In the genomic region with DNA sequence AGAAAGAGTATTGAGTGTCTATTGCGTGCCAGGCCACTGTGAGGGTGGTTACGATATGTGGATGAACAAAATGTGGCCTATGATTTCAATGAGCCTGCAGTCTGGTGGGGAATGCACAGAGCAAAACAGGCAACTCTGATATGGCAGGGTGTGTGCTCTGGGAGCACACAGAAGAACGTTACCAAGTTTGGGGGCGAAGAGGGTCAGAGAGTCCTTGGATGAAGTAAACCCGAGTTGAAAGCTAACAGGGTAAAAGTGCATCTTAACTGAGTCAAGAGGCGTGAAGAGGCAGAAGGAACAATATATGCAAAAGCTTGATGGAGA, we compare ENCODE assay signal across 8 cellular contexts. TPM values are rescaled to one million over a fixed set of nuclear protein-coding genes. Genes with fewer than 3 reads are reported as not detected.
A peak's percentile ranks its signal among the peaks of the same experiment; 100 is the strongest.
DNase-seq lines count a peak whose midpoint lies in the region; TF ChIP-seq lines count a peak whose summit lies in the region.

No MANE protein-coding gene starts in this region.

- H3F3A ChIP-seq in smooth muscle cell (ENCODE audit: low read depth) = no peaks in the 10 kb centered on the region

- peak overlapping the region; percentile 66 for H3K4me3 ChIP-seq in HAP-1
- H3K4me3 ChIP-seq in WERI-Rb-1 (ENCODE audit: low read depth, low read length) = peak overlapping the region; percentile 92
- H3K4me3 ChIP-seq in left ventricle myocardium inferior = peak overlapping the region; percentile 76
- H3K4me3 ChIP-seq in smooth muscle cell = peak overlapping the region; percentile 63

- H3K27me3 ChIP-seq in HAP-1 (ENCODE audit: low read depth) (no peaks in the 10 kb centered on the region), WERI-Rb-1 (ENCODE audit: insufficient read depth, low read depth, severe bottlenecking) (no peaks in the 10 kb centered on the region), left ventricle myocardium inferior (ENCODE audit: low read depth) (no peaks in the 10 kb centered on the region), smooth muscle cell (ENCODE audit: low read depth) (no peaks in the 10 kb centered on the region)

- peak overlapping the region; percentile 96 for H3K9ac ChIP-seq in smooth muscle cell (ENCODE audit: low read depth)

- DNase-seq in HAP-1 (ENCODE audit: low spot score in 2 of 2) (no peak), WERI-Rb-1 (no peak), left ventricle myocardium inferior (no peak), smooth muscle cell (lab: John Stamatoyannopoulos, UW; ENCODE audit: unreplicated experiment) (no peak), NCI-H345 (lab: John Stamatoyannopoulos, UW) (no peak), H4 (ENCODE audit: low spot score) (no peak), RKO (ENCODE audit: low spot score) (no peak)
- no peak for DNase-seq in stimulated activated CD4-positive, alpha-beta T cell treated with anti-CD3 and anti-CD28 coated beads, Interleukin-4, amount 100 ng/mL, for 4 hours

- no peaks in the 10 kb centered on the region for H3K79me2 ChIP-seq in smooth muscle cell (ENCODE audit: low read depth)

- H3K4me1 ChIP-seq in HAP-1 (peaks cover 10% of the 10 kb centered on the region), left ventricle myocardium inferior (peaks cover 20% of the 10 kb centered on the region), smooth muscle cell (ENCODE audit: low read depth) (peaks cover 8% of the 10 kb centered on the region)

- peak overlapping the region; percentile 93 for H3K4me2 ChIP-seq in smooth muscle cell

- no peaks in the 10 kb centered on the region for H3K36me3 ChIP-seq in HAP-1 (replicated peaks)
- no peaks in the 10 kb centered on the region for H3K36me3 ChIP-seq in WERI-Rb-1
- H3K36me3 ChIP-seq in left ventricle myocardium inferior = peaks cover 10% of the 10 kb centered on the region
- no peaks in the 10 kb centered on the region for H3K36me3 ChIP-seq in smooth muscle cell (ENCODE audit: low read depth)

- 73% methylated on average over 6 of the region's 6 CpGs for WGBS in smooth muscle cell (ENCODE audit: low lambda C conversion rate)

- TF ChIP-seq CTCF in WERI-Rb-1 (IDR thresholded peaks at IDR 0.05; ENCODE audit: low read depth, low read length) (no peak), left ventricle myocardium inferior (IDR thresholded peaks at IDR 0.05; ENCODE audit: borderline replicate concordance) (no peak), smooth muscle cell (IDR thresholded peaks at IDR 0.05; ENCODE audit: borderline replicate concordance, insufficient read depth, poor library complexity, severe bottlenecking) (no peak)

- intact Hi-C loops in left ventricle myocardium inferior (cut with micrococcal nuclease) = no loop called here

- H4K20me1 ChIP-seq in smooth muscle cell (ENCODE audit: low read depth) = no peaks in the 10 kb centered on the region

- H3K9me3 ChIP-seq in HAP-1 (no peaks in the 10 kb centered on the region), WERI-Rb-1 (ENCODE audit: severe bottlenecking) (no peaks in the 10 kb centered on the region), left ventricle myocardium inferior (replicated peaks) (no peaks in the 10 kb centered on the region), smooth muscle cell (replicated peaks; ENCODE audit: low read depth) (no peaks in the 10 kb centered on the region)

- in situ Hi-C loops in HAP-1 (cut with MboI; ENCODE audit: low sequenced_read_pairs) = loop anchor here (10.0 kb wide), 1 partner anchor 205 kb away; the partner anchor contains the start of genes SDHD and TIMM8B

- peak overlapping the region; percentile 87 for H2AFZ ChIP-seq in smooth muscle cell (ENCODE audit: low read depth)

- H3K27ac ChIP-seq in WERI-Rb-1 (peak overlapping the region; percentile 98), left ventricle myocardium inferior (replicated peaks) (peak overlapping the region; percentile 96), smooth muscle cell (ENCODE audit: low read depth) (peak overlapping the region; percentile 98)

RNA-seq across cellular contexts. Expression of gene CFAP68, which starts 0.3 kb away (rescaled TPM):
- 26.0 TPM for total RNA-seq in left ventricle myocardium inferior
- 2.7 and 10.5 TPM in 2 replicates for total RNA-seq in smooth muscle cell
- polyA plus RNA-seq in smooth muscle cell = 17.6 and 19.2 TPM in 2 replicates
- total RNA-seq in H4 (2014; rRNA removed; shearing (Covaris generic)) = 22.7 and 28.2 TPM in 2 replicates

RNA-seq across cellular contexts. Expression of gene FDXACB1, which starts 0.6 kb away (rescaled TPM):
- total RNA-seq in left ventricle myocardium inferior (0.93 TPM), smooth muscle cell (2.1 and 2.3 TPM in 2 replicates)
- 1.3 and 2.1 TPM in 2 replicates for polyA plus RNA-seq in smooth muscle cell
- 7.5 and 8.1 TPM in 2 replicates for total RNA-seq in H4 (2014; rRNA removed; shearing (Covaris generic))

RNA-seq across cellular contexts. Expression of gene ALG9, which starts 8.2 kb away (rescaled TPM):
- total RNA-seq in left ventricle myocardium inferior (14.4 TPM), smooth muscle cell (97.2 and 116 TPM in 2 replicates)
- polyA plus RNA-seq in smooth muscle cell = 70.5 and 73.2 TPM in 2 replicates
- 34.1 and 45.9 TPM in 2 replicates for total RNA-seq in H4 (2014; rRNA removed; shearing (Covaris generic))

RNA-seq across cellular contexts. Expression of gene CRYAB, which starts 32.0 kb away (rescaled TPM):
- total RNA-seq in left ventricle myocardium inferior (6,704 TPM), smooth muscle cell (26.6 and 47.4 TPM in 2 replicates)
- 97.4 and 125 TPM in 2 replicates for polyA plus RNA-seq in smooth muscle cell
- 0.15 TPM in 1 of 2 replicates, not detected in the other for total RNA-seq in H4 (2014; rRNA removed; shearing (Covaris generic))

RNA-seq across cellular contexts. Expression of gene HSPB2, which starts 32.9 kb away (rescaled TPM):
- total RNA-seq in left ventricle myocardium inferior = 36.5 TPM
- not detected in 2 replicates for total RNA-seq in smooth muscle cell
- polyA plus RNA-seq in smooth muscle cell = 0.18 and 0.87 TPM in 2 replicates
- not detected in 2 replicates for total RNA-seq in H4 (2014; rRNA removed; shearing (Covaris generic))
